Comparison of ENCODE assay signal across 8 cellular contexts in genomic region chr17:48637323-48638260, GRCh38.
DNase-seq lines count a peak whose midpoint lies in the region; ATAC-seq lines count a peak whose summit lies in the region.
"Had no signal": no experiment of that assay in that cellular context is flagged by ENCODE, and none has a peak within 500 bp of the region (broad histone marks: within the 10 kb centered on the region; RNA-seq: fewer than 3 reads in every experiment).

No MANE protein-coding gene starts in this region.

- no peak for ATAC-seq in GM18873 (IDR thresholded peaks at IDR 0.05; ENCODE audit: low FRiP score, unreplicated experiment)
- no peak for ATAC-seq in HG03097 (IDR thresholded peaks at IDR 0.05; ENCODE audit: low FRiP score, unreplicated experiment)

- DNase-seq in AG08396 (ENCODE audit: low spot score) (peak; percentile 88), RKO (ENCODE audit: low spot score) (peak; percentile 93), islet precursor cell (peak; percentile 78), SKM-1 treated with dmso at 0.1 percent for 144 hours (lab: John Stamatoyannopoulos, UW; ENCODE audit: unreplicated experiment) (no peak)
- DNase-seq: NCI-H2107, SHP77 treated with DMSO at 0.1 percent for 48 hours had no signal
